In the genomic region with DNA sequence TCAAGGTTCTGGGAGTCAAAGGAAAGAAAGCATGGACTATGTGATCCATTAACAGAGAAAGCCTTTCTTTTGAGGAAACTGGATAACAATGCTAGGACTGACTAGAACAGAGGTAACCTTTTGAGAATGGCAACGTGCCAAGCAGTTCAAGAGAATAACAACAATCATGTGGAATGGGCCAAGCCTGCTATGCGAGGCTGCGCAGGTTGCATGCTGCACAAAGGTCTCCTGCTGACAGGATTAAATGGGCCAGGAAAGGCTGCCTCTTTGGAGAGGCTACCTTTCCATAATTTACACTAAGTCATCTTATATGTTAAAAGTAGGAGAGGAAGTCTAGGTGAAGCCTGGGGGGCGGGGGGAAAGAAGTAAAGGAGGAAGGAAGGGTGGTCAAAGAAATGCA, we compare ENCODE assay signal across 1 cellular context.
TF ChIP-seq lines count a peak whose summit lies in the region.

No MANE protein-coding gene starts in this region.

TF ChIP-seq in H1, 55 proteins besides CTCF, POLR2A, EP300 and RAD21:
- peak in 1 of 2 experiments; percentile 48; a peak in 1 of 4 replicates for TF ChIP-seq HDAC2 (IDR thresholded peaks at IDR 0.05; ENCODE audit: borderline replicate concordance in 1 of 2, low read depth in 2 of 2, low read length in 2 of 2)
- no peak for TF ChIP-seq GABPA (IDR thresholded peaks at IDR 0.05; ENCODE audit: borderline replicate concordance, insufficient read depth, low read length)
- no peak for TF ChIP-seq MAFK (IDR thresholded peaks at IDR 0.05; ENCODE audit: low read depth, low read length)
- peak; percentile 88 for TF ChIP-seq MAX (IDR thresholded peaks at IDR 0.05)
- peak; percentile 84 for TF ChIP-seq NANOG (IDR thresholded peaks at IDR 0.05; ENCODE audit: insufficient read depth, low read depth, low read length, poor library complexity, severe bottlenecking)
- TF ChIP-seq ATF3 (IDR thresholded peaks at IDR 0.05; ENCODE audit: insufficient read depth, low read depth, low read length): no peak
- peak; percentile 83 for TF ChIP-seq TEAD4 (IDR thresholded peaks at IDR 0.05; ENCODE audit: low read depth, low read length)
- TF ChIP-seq, protein P1, sequence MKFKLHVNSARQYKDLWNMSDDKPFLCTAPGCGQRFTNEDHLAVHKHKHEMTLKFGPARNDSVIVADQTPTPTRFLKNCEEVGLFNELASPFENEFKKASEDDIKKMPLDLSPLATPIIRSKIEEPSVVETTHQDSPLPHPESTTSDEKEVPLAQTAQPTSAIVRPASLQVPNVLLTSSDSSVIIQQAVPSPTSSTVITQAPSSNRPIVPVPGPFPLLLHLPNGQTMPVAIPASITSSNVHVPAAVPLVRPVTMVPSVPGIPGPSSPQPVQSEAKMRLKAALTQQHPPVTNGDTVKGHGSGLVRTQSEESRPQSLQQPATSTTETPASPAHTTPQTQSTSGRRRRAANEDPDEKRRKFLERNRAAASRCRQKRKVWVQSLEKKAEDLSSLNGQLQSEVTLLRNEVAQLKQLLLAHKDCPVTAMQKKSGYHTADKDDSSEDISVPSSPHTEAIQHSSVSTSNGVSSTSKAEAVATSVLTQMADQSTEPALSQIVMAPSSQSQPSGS (IDR thresholded peaks at IDR 0.05; ENCODE audit: low read length): no peak
- no peak for TF ChIP-seq CHD1 (IDR thresholded peaks at IDR 0.05; ENCODE audit: low read depth, low read length)
- TF ChIP-seq E2F6 (IDR thresholded peaks at IDR 0.05): peak; percentile 68
- no peak for TF ChIP-seq CHD7 (IDR thresholded peaks at IDR 0.05; ENCODE audit: insufficient replicate concordance, low read length)
